Comparison of ENCODE assay signal across 20 cellular contexts in the genomic region with DNA sequence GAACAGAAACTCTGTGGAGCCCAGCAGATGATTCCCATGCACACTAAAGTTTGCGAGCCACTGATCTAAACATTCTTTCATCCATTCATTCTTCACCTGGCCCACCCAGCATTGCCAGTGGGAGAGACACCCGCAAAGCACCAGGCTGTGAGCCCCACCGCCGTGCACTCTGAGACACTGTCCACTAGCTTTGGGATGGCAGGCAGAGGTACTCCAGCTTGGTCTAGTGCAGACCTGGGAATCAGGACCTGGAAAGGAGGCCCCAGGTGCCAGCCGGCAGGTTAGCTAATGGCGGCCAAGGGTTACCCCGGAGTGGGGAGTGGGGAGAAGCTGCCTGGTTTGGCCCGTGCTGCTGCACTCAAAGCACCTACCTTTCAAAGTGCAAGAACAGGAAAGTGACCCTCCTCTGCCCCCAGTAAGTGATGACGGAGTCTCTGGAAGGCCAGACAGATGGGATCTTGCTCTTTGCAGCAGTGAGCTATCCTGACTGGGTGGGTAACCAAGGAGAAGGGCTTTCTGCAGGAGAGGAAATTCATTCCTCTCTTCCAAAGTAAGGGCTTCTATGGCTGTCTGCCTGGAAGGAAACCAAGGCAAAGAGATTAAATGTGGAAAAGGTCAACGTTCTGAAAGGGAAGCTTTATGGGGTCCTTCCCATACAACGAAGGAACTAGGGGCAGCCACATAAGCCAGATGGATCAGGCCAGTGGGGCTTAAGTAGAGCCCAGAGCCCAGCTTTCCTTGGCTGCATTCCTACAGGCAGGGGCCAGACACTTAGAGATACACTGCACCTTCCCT.
DNase-seq lines count a peak whose midpoint lies in the region; ATAC-seq and TF ChIP-seq lines count a peak whose summit lies in the region.
"Had no signal": no experiment of that assay in that cellular context is flagged by ENCODE, and none has a peak within 500 bp of the region (broad histone marks: within the 10 kb centered on the region; RNA-seq: fewer than 3 reads in every experiment).

No MANE protein-coding gene starts in this region.

- H3K27me3 Mint-ChIP-seq in CD4-positive, alpha-beta T cell = no peaks in the 10 kb centered on the region
- H3K27me3 Mint-ChIP-seq in activated B cell treated with CpG ODN at 0.5 μM for 24 hours = no peaks in the 10 kb centered on the region
- H3K27me3 Mint-ChIP-seq in naive thymus-derived CD8-positive, alpha-beta T cell = no peaks in the 10 kb centered on the region

- TF ChIP-seq CTCF in CD4-positive, alpha-beta T cell (IDR thresholded peaks at IDR 0.05) = no peak
- no peak for TF ChIP-seq CTCF in activated B cell treated with CpG ODN at 0.5 μM for 24 hours (IDR thresholded peaks at IDR 0.05)
- TF ChIP-seq CTCF in mammary epithelial cell (conservative IDR thresholded peaks at IDR 0.05 in 1 of 2, IDR thresholded peaks at IDR 0.05 in 1 of 2; ENCODE audit: extremely low read depth in 1 of 2, insufficient read depth in 1 of 2, low read depth in 1 of 2, low read length in 2 of 2) = no peak

- H3K27me3 ChIP-seq in BLaER1 (no peaks in the 10 kb centered on the region), mammary epithelial cell (ENCODE audit: insufficient read depth, low read length) (peaks cover 7% of the 10 kb centered on the region), H7 (ENCODE audit: control insufficient read depth, insufficient read depth, low read length) (peaks cover 28% of the 10 kb centered on the region)
- no peaks in the 10 kb centered on the region for H3K27me3 ChIP-seq in CD4-positive, alpha-beta T cell (ENCODE audit: control insufficient read depth, insufficient read depth, low read length)

- H3K27ac Mint-ChIP-seq in CD4-positive, alpha-beta T cell = peak overlapping the region; percentile 10
- H3K27ac Mint-ChIP-seq in activated B cell treated with CpG ODN at 0.5 μM for 24 hours = no peak overlapping the region
- H3K27ac Mint-ChIP-seq in naive thymus-derived CD8-positive, alpha-beta T cell = peak overlapping the region in 2 of 10 donors; percentile 45 to 50

- H3K4me1 ChIP-seq in BLaER1 = peaks cover 89% of the 10 kb centered on the region
- peaks cover 7% of the 10 kb centered on the region for H3K4me1 ChIP-seq in mammary epithelial cell (ENCODE audit: insufficient read depth, low read length)
- H3K4me1 ChIP-seq: colonic mucosa had no signal

- H4K20me1 ChIP-seq in BLaER1 (no peaks in the 10 kb centered on the region), mammary epithelial cell (ENCODE audit: insufficient read depth, low read length) (no peaks in the 10 kb centered on the region)

- POLR2A ChIA-PET in CD4-positive, alpha-beta T cell (lab: Charles Lee) = interaction anchor here (1.2 kb wide), 2 partner anchors 13 to 45 kb away, joined by 3 to 4 read pairs; no protein-coding TSS in a partner anchor
- POLR2A ChIA-PET in activated B cell treated with CpG ODN at 0.5 μM for 24 hours (lab: Charles Lee) = interaction anchor here (0.6 kb wide), 1 partner anchor 61 kb away, joined by 3 read pairs; no protein-coding TSS in a partner anchor
- POLR2A ChIA-PET in naive thymus-derived CD8-positive, alpha-beta T cell (lab: Charles Lee) = no interaction called here

- no peak for DNase-seq in CD4-positive, alpha-beta T cell
- DNase-seq in activated B cell treated with CpG ODN at 0.5 μM for 24 hours = no peak
- DNase-seq in naive thymus-derived CD8-positive, alpha-beta T cell = peak in 1 of 10 donors; percentile 46
- no peak for DNase-seq in mammary epithelial cell
- no peak for DNase-seq in H7
- DNase-seq in substantia nigra (lab: John Stamatoyannopoulos, UW) = no peak
- DNase-seq: activated CD8-positive, alpha-beta memory T cell treated with anti-CD3 and anti-CD28 coated beads, Interleukin-2, amount 10 ng/mL, durations not matched to agents 7 days and 5 days; activated effector memory CD4-positive, alpha-beta T cell treated with anti-CD3 and anti-CD28 coated beads, Interleukin-2, amount 50 U/mL, for 16 hours; C1 segment of cervical spinal cord; colonic mucosa; DMS79 treated with DMSO at 0.1 percent for 48 hours; mesendoderm; MM.1S; NCI-H1694 treated with DMSO at 0.1 percent for 48 hours; NCI-H446 treated with DMSO at 0.1 percent for 48 hours; T-helper 2 cell had no signal

- no peaks in the 10 kb centered on the region for H3K9me3 Mint-ChIP-seq in CD4-positive, alpha-beta T cell
- H3K9me3 Mint-ChIP-seq in activated B cell treated with CpG ODN at 0.5 μM for 24 hours = no peaks in the 10 kb centered on the region
- peaks cover 0 to 1% (median 0%) of the 10 kb centered on the region in 9 donors for H3K9me3 Mint-ChIP-seq in naive thymus-derived CD8-positive, alpha-beta T cell
- H3K9me3 Mint-ChIP-seq: neural crest cell had no signal

- H3K4me1 Mint-ChIP-seq in CD4-positive, alpha-beta T cell (ENCODE audit: low read depth) = peaks cover 85% of the 10 kb centered on the region
- H3K4me1 Mint-ChIP-seq in activated B cell treated with CpG ODN at 0.5 μM for 24 hours = peaks cover 78% of the 10 kb centered on the region
- peaks cover 38 to 86% (median 79%) of the 10 kb centered on the region in 4 donors for H3K4me1 Mint-ChIP-seq in naive thymus-derived CD8-positive, alpha-beta T cell

- intact Hi-C loops in CD4-positive, alpha-beta T cell (cut with DNase I, micrococcal nuclease) = loop anchor here (5.0 kb wide), 1 partner anchor 48 kb away; no protein-coding TSS in a partner anchor
- intact Hi-C loops in activated B cell treated with CpG ODN at 0.5 μM for 24 hours (cut with micrococcal nuclease) = loop anchor here (5.0 kb wide), 2 partner anchors 73 to 518 kb away; a partner anchor contains a TSS
- intact Hi-C loops in mammary epithelial cell (cut with micrococcal nuclease) = no loop called here

- H3K4me2 ChIP-seq in BLaER1 (peak overlapping the region; percentile 87), mammary epithelial cell (ENCODE audit: insufficient read depth, low read depth, low read length) (no peak overlapping the region)
- H3K4me2 ChIP-seq: hepatocyte had no signal

- no TSS peak for BruUV-seq in mammary epithelial cell (replicated peaks; lab: Mats Ljungman, UMichigan)

- peak overlapping the region; percentile 42 for H3K4me3 Mint-ChIP-seq in CD4-positive, alpha-beta T cell
- H3K4me3 Mint-ChIP-seq in activated B cell treated with CpG ODN at 0.5 μM for 24 hours = peak overlapping the region; percentile 19
- H3K4me3 Mint-ChIP-seq in naive thymus-derived CD8-positive, alpha-beta T cell = peak overlapping the region; percentile 20 to 86 (median 48)

- no peak overlapping the region; the same call in 1 of the 2 replicates for H3K4me3 ChIP-seq in BLaER1
- H3K4me3 ChIP-seq in mammary epithelial cell (replicated peaks in 1 of 3; ENCODE audit: insufficient read depth in 1 of 3, low read depth in 2 of 3, low read length in 3 of 3) = no peak overlapping the region
- no peak overlapping the region for H3K4me3 ChIP-seq in H7 (ENCODE audit: insufficient read depth, low read depth, low read length)
- H3K4me3 ChIP-seq: colonic mucosa, hepatocyte had no signal

- no peak for ATAC-seq in CD4-positive, alpha-beta T cell (ENCODE audit: poor library complexity)
- no peak for ATAC-seq in activated B cell treated with CpG ODN at 0.5 μM for 24 hours (ENCODE audit: low read depth)
- ATAC-seq in naive thymus-derived CD8-positive, alpha-beta T cell = no peak
- no peak for ATAC-seq in HG03469 (IDR thresholded peaks at IDR 0.05; ENCODE audit: unreplicated experiment)
- ATAC-seq: activated CD8-positive, alpha-beta memory T cell treated with anti-CD3 and anti-CD28 coated beads, Interleukin-2, amount 10 ng/mL, durations not matched to agents 7 days and 5 days had no signal

- H3K36me3 ChIP-seq in BLaER1 (no peaks in the 10 kb centered on the region), mammary epithelial cell (ENCODE audit: insufficient read depth, low read length) (no peaks in the 10 kb centered on the region), H7 (replicated peaks; ENCODE audit: control insufficient read depth, insufficient read depth, low read length) (no peaks in the 10 kb centered on the region)
- H3K36me3 ChIP-seq: colonic mucosa had no signal

- H3K27ac ChIP-seq in BLaER1 (no peak overlapping the region), mammary epithelial cell (ENCODE audit: insufficient read depth, low read depth, low read length) (no peak overlapping the region), substantia nigra (ENCODE audit: low read depth, low read length, poor library complexity, severe bottlenecking) (no peak overlapping the region)
- H3K27ac ChIP-seq in CD4-positive, alpha-beta T cell (ENCODE audit: low read depth, low read length) = no peak overlapping the region
- H3K27ac ChIP-seq: colonic mucosa, hepatocyte had no signal

- H2AFZ ChIP-seq in mammary epithelial cell (ENCODE audit: low read depth, low read length) = no peak overlapping the region
- H2AFZ ChIP-seq: hepatocyte had no signal

- in situ Hi-C loops in mammary epithelial cell (cut with MboI; ENCODE audit: low sequenced_read_pairs in 2 of 2) = no loop called here

- H3K79me2 ChIP-seq in mammary epithelial cell (ENCODE audit: insufficient read depth, low read length) = no peaks in the 10 kb centered on the region
- H3K79me2 ChIP-seq: hepatocyte had no signal

- H3K9ac ChIP-seq in BLaER1 = no peak overlapping the region
- no peak overlapping the region for H3K9ac ChIP-seq in mammary epithelial cell (ENCODE audit: insufficient read depth, low read length)

- CTCF ChIA-PET in CD4-positive, alpha-beta T cell (lab: Charles Lee) = no interaction called here
- CTCF ChIA-PET in activated B cell treated with CpG ODN at 0.5 μM for 24 hours (lab: Charles Lee) (no interaction called here), mammary epithelial cell (lab: Charles Lee; ENCODE audit: low non-redundant PET) (no interaction called here)

- no peaks in the 10 kb centered on the region for H3K36me3 Mint-ChIP-seq in CD4-positive, alpha-beta T cell (ENCODE audit: low read depth)
- H3K36me3 Mint-ChIP-seq in activated B cell treated with CpG ODN at 0.5 μM for 24 hours (ENCODE audit: low read depth) = no peaks in the 10 kb centered on the region
- no peaks in the 10 kb centered on the region for H3K36me3 Mint-ChIP-seq in naive thymus-derived CD8-positive, alpha-beta T cell
- H3K36me3 Mint-ChIP-seq: activated CD8-positive, alpha-beta memory T cell treated with anti-CD3 and anti-CD28 coated beads, Interleukin-2, amount 10 ng/mL, durations not matched to agents 7 days and 5 days had no signal

- no peaks in the 10 kb centered on the region for H3K9me3 ChIP-seq in BLaER1
- H3K9me3 ChIP-seq in CD4-positive, alpha-beta T cell (ENCODE audit: control insufficient read depth, low read length) = no peaks in the 10 kb centered on the region
- no peaks in the 10 kb centered on the region for H3K9me3 ChIP-seq in mammary epithelial cell (replicated peaks; ENCODE audit: insufficient read depth, low read length)
- H3K9me3 ChIP-seq: colonic mucosa had no signal

- dilution Hi-C loops in mammary epithelial cell (cut with HindIII; ENCODE audit: low sequenced_read_pairs) = no loop called here

- 95% methylated on average over 11 of the region's 11 CpGs for WGBS in mammary epithelial cell (ENCODE audit: low coverage, missing lambda C conversion rate)
